Comparison of ENCODE assay signal across 19 cellular contexts in the genomic region with DNA sequence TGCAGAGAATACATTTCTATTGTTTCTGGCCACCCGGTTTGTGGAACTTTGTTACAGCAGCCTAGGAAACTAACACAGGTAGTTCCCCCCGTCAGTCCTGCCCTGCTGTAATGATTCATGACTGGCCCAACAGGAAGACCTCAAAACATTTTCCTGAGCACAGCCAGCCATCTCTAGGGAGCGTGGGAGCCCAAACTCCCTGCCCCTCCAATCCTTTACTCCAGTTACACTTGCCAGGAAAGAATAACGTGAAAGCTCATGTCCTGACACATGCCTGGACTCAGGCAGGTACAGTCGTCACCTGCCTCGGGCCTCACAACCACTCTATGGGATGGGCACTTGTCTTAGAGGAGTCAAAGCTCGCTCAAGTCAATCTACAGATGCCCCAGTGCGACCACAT. TPM values are rescaled to one million over a fixed set of nuclear protein-coding genes. Genes with fewer than 3 reads are reported as not detected.
DNase-seq lines count a peak whose midpoint lies in the region; ATAC-seq, FAIRE-seq and TF ChIP-seq lines count a peak whose summit lies in the region.
"Had no signal": no experiment of that assay in that cellular context is flagged by ENCODE, and none has a peak within 500 bp of the region (broad histone marks: within the 10 kb centered on the region; RNA-seq: fewer than 3 reads in every experiment).

No MANE protein-coding gene starts in this region.

- H3K27me3 ChIP-seq in endothelial cell of umbilical vein (ENCODE audit: control insufficient read depth in 2 of 2, insufficient read depth in 2 of 2, low read length in 2 of 2) (no peaks in the 10 kb centered on the region), upper lobe of right lung (no peaks in the 10 kb centered on the region)
- H3K27me3 ChIP-seq: SJSA1 had no signal

- dilution Hi-C loops in endothelial cell of umbilical vein (cut with MboI; ENCODE audit: extremely low pct_ligation_motif_present, low sequenced_read_pairs), result no loop called here

- peak; percentile 59 for FAIRE-seq in endothelial cell of umbilical vein (lab: Jason Lieb, UNC)
- FAIRE-seq: D721Med, HTR-8/SVneo had no signal

- H3K4me3 ChIP-seq in endothelial cell of umbilical vein (replicated peaks in 1 of 3; ENCODE audit: insufficient read depth in 1 of 3, low read depth in 1 of 3, low read length in 3 of 3) (no peak overlapping the region), upper lobe of right lung (no peak overlapping the region)
- H3K4me3 ChIP-seq: GM23338, SJSA1 had no signal

- TF ChIP-seq CTCF in endothelial cell of umbilical vein (IDR thresholded peaks at IDR 0.05; ENCODE audit: extremely low read depth in 1 of 2, insufficient read depth in 1 of 2, low read depth in 1 of 2, low read length in 2 of 2) (no peak), upper lobe of right lung (IDR thresholded peaks at IDR 0.05) (no peak)

- H3K27ac Mint-ChIP-seq in IgD-negative memory B cell, result peak overlapping the region in 2 of 3 donors; percentile 20 to 26
- H3K27ac Mint-ChIP-seq: GM23338 had no signal

- peaks cover 74 to 80% of the 10 kb centered on the region in 2 experiments for H3K36me3 ChIP-seq in endothelial cell of umbilical vein (ENCODE audit: control insufficient read depth in 2 of 2, extremely low read depth in 1 of 2, insufficient read depth in 2 of 2, low read length in 2 of 2)
- H3K36me3 ChIP-seq in upper lobe of right lung, result peaks cover 70% of the 10 kb centered on the region

- DNase-seq in endothelial cell of umbilical vein (ENCODE audit: low read depth, low spot score) (peak; percentile 85), UCSD-AML1 (lab: John Stamatoyannopoulos, UW; ENCODE audit: unreplicated experiment) (no peak), upper lobe of right lung (no peak)
- DNase-seq in activated CD4-positive, alpha-beta T cell treated with anti-CD3 and anti-CD28 coated beads for 4 hours, result no peak
- no peak for DNase-seq in activated CD8-positive, alpha-beta memory T cell treated with anti-CD3 and anti-CD28 coated beads, Interleukin-2, amount 50 U/mL, for 48 hours
- DNase-seq: ACHN, C1 segment of cervical spinal cord, HCEC 1CT, NCI-H1105, NCI-H2081 treated with DMSO at 0.1 percent for 48 hours, NCI-H774, PC-3 had no signal

- H3K79me2 ChIP-seq in endothelial cell of umbilical vein (ENCODE audit: control insufficient read depth, insufficient read depth, low read length), result peaks cover 100% of the 10 kb centered on the region

- H3K4me3 Mint-ChIP-seq in IgD-negative memory B cell, result no peak overlapping the region
- H3K4me3 Mint-ChIP-seq: GM23338 had no signal

- peaks cover 24% of the 10 kb centered on the region for H3K36me3 Mint-ChIP-seq in IgD-negative memory B cell

- H3K27ac ChIP-seq in endothelial cell of umbilical vein (ENCODE audit: insufficient read depth, low read depth, low read length), result peak overlapping the region; percentile 94
- no peak overlapping the region for H3K27ac ChIP-seq in upper lobe of right lung
- H3K27ac ChIP-seq: HL-60, SJSA1 had no signal

- peaks cover 97% of the 10 kb centered on the region for H3K4me1 ChIP-seq in endothelial cell of umbilical vein (ENCODE audit: control insufficient read depth, extremely low read depth, insufficient read depth, low read length)
- H3K4me1 ChIP-seq in upper lobe of right lung, result peaks cover 7% of the 10 kb centered on the region
- H3K4me1 ChIP-seq: SJSA1 had no signal

- no TSS peak for BruUV-seq in endothelial cell of umbilical vein (replicated peaks; lab: Mats Ljungman, UMichigan)

- peak overlapping the region; percentile 31 for H3K4me2 ChIP-seq in endothelial cell of umbilical vein (ENCODE audit: insufficient read depth, low read length)
- H3K4me2 ChIP-seq: GM23338 had no signal

- peaks cover 50 to 54% (median 50%) of the 10 kb centered on the region in 3 donors for H3K4me1 Mint-ChIP-seq in IgD-negative memory B cell
- H3K4me1 Mint-ChIP-seq: GM23338 had no signal

- POLR2A ChIA-PET in endothelial cell of umbilical vein (lab: Charles Lee), result interaction anchor here (0.7 to 3.1 kb wide), 5 partner anchors 13 to 99 kb away, joined by 3 to 17 read pairs (median 5); no protein-coding TSS in a partner anchor

- H3K9me3 ChIP-seq in endothelial cell of umbilical vein (replicated peaks; ENCODE audit: control insufficient read depth, insufficient read depth, low read length) (no peaks in the 10 kb centered on the region), upper lobe of right lung (no peaks in the 10 kb centered on the region)
- H3K9me3 ChIP-seq: SJSA1 had no signal

- H2AFZ ChIP-seq in endothelial cell of umbilical vein (ENCODE audit: low read depth, low read length), result no peak overlapping the region
- H2AFZ ChIP-seq: GM23338 had no signal

- H3K27me3 Mint-ChIP-seq in IgD-negative memory B cell, result no peaks in the 10 kb centered on the region

- TF ChIP-seq POLR2A in endothelial cell of umbilical vein (IDR thresholded peaks at IDR 0.05; ENCODE audit: low read depth, low read length), result no peak

- no peaks in the 10 kb centered on the region for H3K9me3 Mint-ChIP-seq in IgD-negative memory B cell
- H3K9me3 Mint-ChIP-seq: GM23338 had no signal

- intact Hi-C loops in endothelial cell of umbilical vein (cut with micrococcal nuclease), result loop anchor here (10.0 kb wide), 1 partner anchor 313 kb away; no protein-coding TSS in a partner anchor
- intact Hi-C loops in upper lobe of right lung (cut with DNase I), result no loop called here

- H3K9me1 ChIP-seq in endothelial cell of umbilical vein (replicated peaks; ENCODE audit: control insufficient read depth, extremely low read depth, insufficient read depth, low read length), result no peaks in the 10 kb centered on the region

- H3K9ac ChIP-seq in endothelial cell of umbilical vein (replicated peaks; ENCODE audit: extremely low read depth, insufficient read depth, low read length), result peak overlapping the region; percentile 64

- ATAC-seq in upper lobe of right lung, result no peak
- ATAC-seq: GM23338, PC-3 had no signal

- H4K20me1 ChIP-seq in endothelial cell of umbilical vein (replicated peaks; ENCODE audit: control insufficient read depth, extremely low read depth, insufficient read depth, low read length), result no peaks in the 10 kb centered on the region

- CTCF ChIA-PET in endothelial cell of umbilical vein (lab: Charles Lee), result interaction anchor here (0.9 to 2.3 kb wide), 6 partner anchors 90 to 157 kb away, joined by 3 to 26 read pairs (median 4); no protein-coding TSS in a partner anchor

TF ChIP-seq in PFSK-1, 5 proteins besides CTCF, POLR2A, EP300 and RAD21 (continues in another document):
- 0 out of 2 replicates have a peak, but pooled peaks have one; percentile 26 for TF ChIP-seq POLR2AphosphoS5 (IDR thresholded peaks at IDR 0.05; ENCODE audit: low read depth, low read length)

TF ChIP-seq in endothelial cell of umbilical vein, 7 proteins besides CTCF, POLR2A, EP300 and RAD21:
- TF ChIP-seq FOS (IDR thresholded peaks at IDR 0.05; ENCODE audit: borderline replicate concordance, insufficient read depth, low read length) (no peak), JUN (IDR thresholded peaks at IDR 0.05; ENCODE audit: borderline replicate concordance, insufficient read depth, insufficient read length, low read depth) (peak; percentile 18)
TF ChIP-seq in endothelial cell of umbilical vein: peak in this region for 1.

RNA-seq across cellular contexts. Expression of a gene that starts 8.4 kb away (rescaled TPM):
- polyA plus RNA-seq in IgD-negative memory B cell (270 TPM), endothelial cell of umbilical vein (2,566 and 2,629 TPM in 2 replicates)
- 314 TPM for polyA plus RNA-seq in PFSK-1 (2012; ENCODE audit: insufficient read length, low read depth)
- total RNA-seq in endothelial cell of umbilical vein (1,581 and 1,665 TPM in 2 replicates), upper lobe of right lung (107 TPM)
- polyA plus RNA-seq in endothelial cell of umbilical vein (2011; cell fraction: cytosol; rRNA removed), result 2,247 and 2,322 TPM in 2 replicates
- 1,597 and 1,745 TPM in 2 replicates for polyA plus RNA-seq in endothelial cell of umbilical vein (2011; cell fraction: nucleus; rRNA removed)
- 1,989 and 2,618 TPM in 2 replicates for polyA plus RNA-seq in endothelial cell of umbilical vein (2012)
- 2,443 and 2,887 TPM in 2 replicates for polyA minus RNA-seq in endothelial cell of umbilical vein
- polyA minus RNA-seq in endothelial cell of umbilical vein (2011; cell fraction: cytosol; rRNA and poly(A)+ RNA removed), result 46.0 TPM
- 638 and 706 TPM in 2 replicates for polyA minus RNA-seq in endothelial cell of umbilical vein (2011; cell fraction: nucleus; rRNA and poly(A)+ RNA removed)

Comparison
In these comparisons a context has a peak if more than half of its experiments do, and no peak if none do; other contexts are left out.
1. RNA of a gene that starts 8.4 kb away (total RNA-seq): 1,581 to 1,665 TPM in endothelial cell of umbilical vein; 107 TPM in upper lobe of right lung (single experiment); every median in the first group is over 10 times any median in the second.